ENCODE assay signal across 2 cellular contexts in genomic region chr2:58965602-58966001, GRCh38.
TF ChIP-seq lines count a peak whose summit lies in the region.

No MANE protein-coding gene starts in this region.

TF ChIP-seq in liver, 16 proteins besides CTCF, POLR2A, EP300 and RAD21 (continued from another document):
- TF ChIP-seq ATF3 (IDR thresholded peaks at IDR 0.05): no peak

TF ChIP-seq in HepG2, 621 proteins besides CTCF, POLR2A, EP300 and RAD21:
- TF ChIP-seq ZNF646 (CRISPR knock-in tag; IDR thresholded peaks at IDR 0.05) (no peak), BRD4 (CRISPR knock-in tag; IDR thresholded peaks at IDR 0.05) (no peak)
